In genomic region chr16:85062728-85063336, GRCh38 we compare ENCODE assay signal across 29 cellular contexts. TPM values are rescaled to one million over a fixed set of nuclear protein-coding genes. Genes with fewer than 3 reads are reported as not detected.
DNase-seq lines count a peak whose midpoint lies in the region; ATAC-seq, FAIRE-seq and TF ChIP-seq lines count a peak whose summit lies in the region.
"Had no signal": no experiment of that assay in that cellular context is flagged by ENCODE, and none has a peak within 500 bp of the region (broad histone marks: within the 10 kb centered on the region; RNA-seq: fewer than 3 reads in every experiment).

No MANE protein-coding gene starts in this region.

- H3K9me3 ChIP-seq in right lobe of liver: no peaks in the 10 kb centered on the region
- H3K9me3 ChIP-seq in HepG2 (ENCODE audit: low read length): no peaks in the 10 kb centered on the region
- H3K9me3 ChIP-seq in mucosa of descending colon: no peaks in the 10 kb centered on the region
- H3K9me3 ChIP-seq: left ventricle myocardium inferior, psoas muscle, testis had no signal

- peak overlapping the region in 2 of 5 experiments; percentile 32 to 46 for H3K4me3 Mint-ChIP-seq in brain
- H3K4me3 Mint-ChIP-seq in activated naive CD4-positive, alpha-beta T cell treated with anti-CD3 and anti-CD28 coated beads, Interleukin-2, amount 10 ng/mL, durations not matched to agents 7 days and 5 days: no peak overlapping the region
- H3K4me3 Mint-ChIP-seq: activated CD8-positive, alpha-beta T cell treated with anti-CD3 and anti-CD28 coated beads, Interleukin-2, amount 10 ng/mL, durations not matched to agents 7 days and 5 days; stimulated activated naive B cell treated with anti-CD40 and anti-IgM and Interleukin-4, amounts not matched to agents 10 μg/mL and 1 μg/mL and 100 μg/mL, for 72 hours had no signal

- no peak overlapping the region for H2AFZ ChIP-seq in HepG2 (ENCODE audit: low read length)

- H3K36me3 ChIP-seq in right lobe of liver (peaks cover 0 to 3% (median 0%) of the 10 kb centered on the region in 4 donors), HepG2 (replicated peaks in 1 of 2; ENCODE audit: control insufficient read depth in 1 of 2, insufficient read depth in 2 of 2, low read length in 2 of 2) (no peaks in the 10 kb centered on the region), mucosa of descending colon (ENCODE audit: low read depth) (no peaks in the 10 kb centered on the region)

- H3K9me3 Mint-ChIP-seq in brain: no peaks in the 10 kb centered on the region
- H3K9me3 Mint-ChIP-seq in activated naive CD4-positive, alpha-beta T cell treated with anti-CD3 and anti-CD28 coated beads, Interleukin-2, amount 10 ng/mL, durations not matched to agents 7 days and 5 days: no peaks in the 10 kb centered on the region
- H3K9me3 Mint-ChIP-seq: immature natural killer cell; stimulated activated naive B cell treated with anti-CD40 and anti-IgM and Interleukin-4, amounts not matched to agents 10 μg/mL and 1 μg/mL and 100 μg/mL, for 72 hours had no signal

- TF ChIP-seq CTCF in right lobe of liver (IDR thresholded peaks at IDR 0.05): no peak
- TF ChIP-seq CTCF in HepG2 (CRISPR knock-in tag; IDR thresholded peaks at IDR 0.05): no peak
- TF ChIP-seq CTCF in brain (conservative IDR thresholded peaks at IDR 0.05): no peak
- no peak for TF ChIP-seq CTCF in mucosa of descending colon (IDR thresholded peaks at IDR 0.05)

- POLR2A ChIA-PET in HepG2 (lab: Yijun Ruan, JAX): no interaction called here

- FAIRE-seq in HepG2 (lab: Jason Lieb, UNC): no peak
- FAIRE-seq: D721Med, small intestine had no signal

- intact Hi-C loops in right lobe of liver (cut with DNase I): no loop called here
- intact Hi-C loops in HepG2 (cut with micrococcal nuclease; ENCODE audit: unreplicated experiment): no loop called here
- intact Hi-C loops in mucosa of descending colon (cut with DNase I, micrococcal nuclease): no loop called here

- WGBS in right lobe of liver (ENCODE audit: insufficient coverage, low coverage, low lambda C conversion rate, missing lambda C conversion rate): 100% methylated on average over 2 of the region's 18 CpGs
- WGBS in HepG2 (ENCODE audit: low lambda C conversion rate): 66% methylated on average over 17 of the region's 18 CpGs

- H3K27me3 ChIP-seq in right lobe of liver (no peaks in the 10 kb centered on the region), HepG2 (ENCODE audit: control insufficient read depth in 1 of 2, insufficient read depth in 2 of 2, low read length in 2 of 2) (peaks cover 9 to 38% of the 10 kb centered on the region in 2 experiments; a peak in 4 of 5 replicates)
- H3K27me3 ChIP-seq: testis had no signal

- H3K27ac ChIP-seq in right lobe of liver: no peak overlapping the region
- H3K27ac ChIP-seq in HepG2 (ENCODE audit: extremely low read length, insufficient read depth, low read length): no peak overlapping the region
- H3K27ac ChIP-seq: KMS-11, left ventricle myocardium inferior, psoas muscle, testis had no signal

- no peak overlapping the region for H3K4me3 ChIP-seq in right lobe of liver
- H3K4me3 ChIP-seq in HepG2 (replicated peaks in 1 of 3; ENCODE audit: insufficient read depth in 1 of 3, low read depth in 2 of 3, low read length in 3 of 3): no peak overlapping the region
- H3K4me3 ChIP-seq in mucosa of descending colon: no peak overlapping the region
- H3K4me3 ChIP-seq: left ventricle myocardium inferior, psoas muscle, testis had no signal

- peaks cover 21% of the 10 kb centered on the region for H3K4me1 Mint-ChIP-seq in brain
- peaks cover 2% of the 10 kb centered on the region for H3K4me1 Mint-ChIP-seq in activated naive CD4-positive, alpha-beta T cell treated with anti-CD3 and anti-CD28 coated beads, Interleukin-2, amount 10 ng/mL, durations not matched to agents 7 days and 5 days

- no peak for TF ChIP-seq RAD21 in HepG2 (CRISPR knock-in tag; IDR thresholded peaks at IDR 0.05)

- H3K27me3 Mint-ChIP-seq in brain: peaks cover 4% of the 10 kb centered on the region
- no peaks in the 10 kb centered on the region for H3K27me3 Mint-ChIP-seq in activated naive CD4-positive, alpha-beta T cell treated with anti-CD3 and anti-CD28 coated beads, Interleukin-2, amount 10 ng/mL, durations not matched to agents 7 days and 5 days

- in situ Hi-C loops in HepG2 (cut with HindIII; ENCODE audit: extremely low pct_ligation_motif_present, low pct_unique_long_range_greater_than_20kb): no loop called here

- H3K4me1 ChIP-seq in right lobe of liver (peaks cover 0 to 7% (median 0%) of the 10 kb centered on the region in 4 donors), HepG2 (ENCODE audit: insufficient read depth, low read length) (no peaks in the 10 kb centered on the region), mucosa of descending colon (ENCODE audit: low read depth) (no peaks in the 10 kb centered on the region)
- H3K4me1 ChIP-seq: psoas muscle, testis had no signal

- no peak overlapping the region for H3K9ac ChIP-seq in HepG2 (ENCODE audit: insufficient read depth, low read depth, low read length)
- H3K9ac ChIP-seq: KMS-11 had no signal

- H4K20me1 ChIP-seq in HepG2 (ENCODE audit: insufficient read depth, low read length): no peaks in the 10 kb centered on the region

- TF ChIP-seq POLR2A in right lobe of liver (IDR thresholded peaks at IDR 0.05) (no peak), HepG2 (IDR thresholded peaks at IDR 0.05; ENCODE audit: insufficient read depth in 1 of 2, low read depth in 2 of 2, low read length in 2 of 2) (no peak)

- TF ChIP-seq EP300 in HepG2 (IDR thresholded peaks at IDR 0.05; ENCODE audit: low read depth in 2 of 2, low read length in 2 of 2) (no peak), HepG2 (CRISPR knock-in tag; IDR thresholded peaks at IDR 0.05; ENCODE audit: borderline replicate concordance) (no peak)

- no peaks in the 10 kb centered on the region for H3K79me2 ChIP-seq in HepG2 (ENCODE audit: insufficient read depth, low read length)

- CTCF ChIA-PET in HepG2 (lab: Yijun Ruan, JAX; ENCODE audit: low intra/inter-chr PET ratio, low total read pairs): no interaction called here
- CTCF ChIA-PET in activated naive CD4-positive, alpha-beta T cell treated with anti-CD3 and anti-CD28 coated beads, Interleukin-2, amount 10 ng/mL, durations not matched to agents 7 days and 5 days (lab: Charles Lee): no interaction called here

- peak; percentile 18 to 39 (median 22) for ATAC-seq in right lobe of liver
- ATAC-seq in HepG2: no peak
- ATAC-seq in mucosa of descending colon: peak; percentile 18
- ATAC-seq in HG03521 (IDR thresholded peaks at IDR 0.05; ENCODE audit: unreplicated experiment): no peak
- no peak for ATAC-seq in HG03342 (IDR thresholded peaks at IDR 0.05; ENCODE audit: unreplicated experiment)
- ATAC-seq: activated CD8-positive, alpha-beta T cell treated with anti-CD3 and anti-CD28 coated beads, Interleukin-2, amount 10 ng/mL, durations not matched to agents 7 days and 5 days; psoas muscle; SK-N-SH treated with all-trans-retinoic acid at 6 μM for 48 hours; stimulated activated naive B cell treated with anti-CD40 and anti-IgM and Interleukin-4, amounts not matched to agents 10 μg/mL and 1 μg/mL and 100 μg/mL, for 72 hours had no signal

- H3K27ac Mint-ChIP-seq in brain: peak overlapping the region in 3 of 5 experiments; percentile 67 to 94 (median 72)
- H3K27ac Mint-ChIP-seq in activated naive CD4-positive, alpha-beta T cell treated with anti-CD3 and anti-CD28 coated beads, Interleukin-2, amount 10 ng/mL, durations not matched to agents 7 days and 5 days: no peak overlapping the region
- H3K27ac Mint-ChIP-seq: activated CD8-positive, alpha-beta T cell treated with anti-CD3 and anti-CD28 coated beads, Interleukin-2, amount 10 ng/mL, durations not matched to agents 7 days and 5 days; immature natural killer cell; stimulated activated naive B cell treated with anti-CD40 and anti-IgM and Interleukin-4, amounts not matched to agents 10 μg/mL and 1 μg/mL and 100 μg/mL, for 72 hours had no signal

- H3K36me3 Mint-ChIP-seq in brain: peaks cover 24% of the 10 kb centered on the region
- H3K36me3 Mint-ChIP-seq in activated naive CD4-positive, alpha-beta T cell treated with anti-CD3 and anti-CD28 coated beads, Interleukin-2, amount 10 ng/mL, durations not matched to agents 7 days and 5 days: peaks cover under 1% of the 10 kb centered on the region

- DNase-seq in right lobe of liver: no peak
- DNase-seq in HepG2 (ENCODE audit: low spot score): no peak
- DNase-seq in mucosa of descending colon: no peak
- no peak for DNase-seq in activated naive CD4-positive, alpha-beta T cell treated with anti-CD3 and anti-CD28 coated beads, Interleukin-2, amount 10 ng/mL, durations not matched to agents 7 days and 5 days
- no peak for DNase-seq in activated effector memory CD4-positive, alpha-beta T cell treated with Interleukin-2 at 50 U/mL for 16 hours
- DNase-seq: activated CD8-positive, alpha-beta T cell treated with anti-CD3 and anti-CD28 coated beads, Interleukin-2, amount 10 ng/mL, durations not matched to agents 7 days and 5 days; activated naive CD4-positive, alpha-beta T cell; EL; immature natural killer cell; left ventricle myocardium inferior; NCI-H2171 treated with DMSO at 0.1 percent for 48 hours; NCI-H526 treated with DMSO at 0.1 percent for 48 hours; psoas muscle; RPMI8226; small intestine; stimulated activated CD4-positive, alpha-beta T cell treated with anti-CD3 and anti-CD28 coated beads, Interleukin-2, amount 100 ng/mL, for 48 hours; stimulated activated naive B cell treated with anti-CD40 and anti-IgM and Interleukin-4, amounts not matched to agents 10 μg/mL and 1 μg/mL and 100 μg/mL, for 72 hours; testis had no signal

- no TSS peak for BruUV-seq in HepG2 (replicated peaks; lab: Mats Ljungman, UMichigan)

- no peak overlapping the region for H3K4me2 ChIP-seq in HepG2 (ENCODE audit: low read depth, low read length)
- H3K4me2 ChIP-seq: KMS-11 had no signal

RNA-seq across cellular contexts. Expression of gene KIAA0513, which starts 35.2 kb away (rescaled TPM):
- total RNA-seq in right lobe of liver (1 to 10 TPM; 2.6 to 7.4 (median 4.7) TPM), HepG2 (2016; rRNA removed; fragmentation: Illumina TruSeq; extraction: Trizol) (1.5 and 1.8 TPM in 2 replicates), mucosa of descending colon (10 to 100 TPM; 31.9 to 36.5 (median 33.5) TPM)
- total RNA-seq in HepG2 (2016; cell fraction: cytosol; rRNA removed; fragmentation: Illumina TruSeq; extraction: Trizol; ENCODE audit: low read depth): 0.62 and 0.91 TPM in 2 replicates
- total RNA-seq in HepG2 (2016; cell fraction: insoluble cytoplasmic fraction; rRNA removed; fragmentation: Illumina TruSeq; extraction: Trizol): 1.5 and 1.7 TPM in 2 replicates
- 0.99 and 1.1 TPM in 2 replicates for total RNA-seq in HepG2 (2016; cell fraction: membrane; rRNA removed; fragmentation: Illumina TruSeq; extraction: Trizol)
- 0.75 and 1.6 TPM in 2 replicates for total RNA-seq in HepG2 (2016; cell fraction: nucleus; rRNA removed; fragmentation: Illumina TruSeq; extraction: Trizol)
- polyA plus RNA-seq in HepG2 (2011; rRNA removed) (1.8 and 2.4 TPM in 2 replicates), brain (ENCODE audit: insufficient read depth, low read depth, low replicate concordance) (18.2 TPM)
- 1.6 and 2.3 TPM in 2 replicates for polyA plus RNA-seq in HepG2 (2011; cell fraction: cytosol; rRNA removed)
- polyA plus RNA-seq in HepG2 (2011; cell fraction: nucleus; rRNA removed): 6.1 and 6.2 TPM in 2 replicates
- polyA plus RNA-seq in HepG2 (2012): 1.6 and 2.5 TPM in 2 replicates
- polyA plus RNA-seq in HepG2 (2016; cell fraction: cytosol; fragmentation: Illumina TruSeq; extraction: Trizol; ENCODE audit: low read depth): 0.47 and 1.2 TPM in 2 replicates
- polyA plus RNA-seq in HepG2 (2016; cell fraction: insoluble cytoplasmic fraction; fragmentation: Illumina TruSeq; extraction: Trizol; ENCODE audit: low read depth): 1.3 and 1.5 TPM in 2 replicates
- polyA plus RNA-seq in HepG2 (2016; cell fraction: membrane; fragmentation: Illumina TruSeq; extraction: Trizol; ENCODE audit: low read depth): 0.90 and 1.2 TPM in 2 replicates
- 1.4 and 2.0 TPM in 2 replicates for polyA plus RNA-seq in HepG2 (2016; cell fraction: nucleus; fragmentation: Illumina TruSeq; extraction: Trizol; ENCODE audit: insufficient read depth, low read depth)
- 1.2 and 3.4 TPM in 2 replicates for polyA minus RNA-seq in HepG2 (2011; rRNA and poly(A)+ RNA removed; ENCODE audit: low replicate concordance)
- polyA minus RNA-seq in HepG2 (2011; cell fraction: cytosol; rRNA and poly(A)+ RNA removed): 0.99 and 1.8 TPM in 2 replicates
- 3.6 and 5.5 TPM in 2 replicates for polyA minus RNA-seq in HepG2 (2011; cell fraction: nucleus; rRNA and poly(A)+ RNA removed)

RNA-seq across cellular contexts. Expression of gene CIBAR2, which starts 49.4 kb away (rescaled TPM):
- not detected for total RNA-seq in right lobe of liver
- not detected in 2 replicates for total RNA-seq in HepG2 (2016; rRNA removed; fragmentation: Illumina TruSeq; extraction: Trizol)
- not detected in 2 replicates for total RNA-seq in HepG2 (2016; cell fraction: cytosol; rRNA removed; fragmentation: Illumina TruSeq; extraction: Trizol; ENCODE audit: low read depth)
- not detected in 2 replicates for total RNA-seq in HepG2 (2016; cell fraction: insoluble cytoplasmic fraction; rRNA removed; fragmentation: Illumina TruSeq; extraction: Trizol)
- not detected in 2 replicates for total RNA-seq in HepG2 (2016; cell fraction: membrane; rRNA removed; fragmentation: Illumina TruSeq; extraction: Trizol)
- total RNA-seq in HepG2 (2016; cell fraction: nucleus; rRNA removed; fragmentation: Illumina TruSeq; extraction: Trizol): not detected in 2 replicates
- polyA plus RNA-seq in HepG2 (2011; rRNA removed): not detected in 2 replicates
- polyA plus RNA-seq in HepG2 (2011; cell fraction: cytosol; rRNA removed): not detected in 2 replicates
- not detected in 2 replicates for polyA plus RNA-seq in HepG2 (2011; cell fraction: nucleus; rRNA removed)
- polyA plus RNA-seq in HepG2 (2012): not detected in 2 replicates
- not detected in 2 replicates for polyA plus RNA-seq in HepG2 (2016; cell fraction: cytosol; fragmentation: Illumina TruSeq; extraction: Trizol; ENCODE audit: low read depth)
- not detected in 2 replicates for polyA plus RNA-seq in HepG2 (2016; cell fraction: insoluble cytoplasmic fraction; fragmentation: Illumina TruSeq; extraction: Trizol; ENCODE audit: low read depth)
- not detected in 2 replicates for polyA plus RNA-seq in HepG2 (2016; cell fraction: membrane; fragmentation: Illumina TruSeq; extraction: Trizol; ENCODE audit: low read depth)
- polyA plus RNA-seq in HepG2 (2016; cell fraction: nucleus; fragmentation: Illumina TruSeq; extraction: Trizol; ENCODE audit: insufficient read depth, low read depth): not detected in 2 replicates
- polyA minus RNA-seq in HepG2 (2011; rRNA and poly(A)+ RNA removed; ENCODE audit: low replicate concordance): not detected in 2 replicates
- polyA minus RNA-seq in HepG2 (2011; cell fraction: cytosol; rRNA and poly(A)+ RNA removed): not detected in 2 replicates
- not detected in 2 replicates for polyA minus RNA-seq in HepG2 (2011; cell fraction: nucleus; rRNA and poly(A)+ RNA removed)
- polyA plus RNA-seq in brain (ENCODE audit: insufficient read depth, low read depth, low replicate concordance): 2.4 TPM
- not detected for total RNA-seq in mucosa of descending colon
- total RNA-seq: A172; activated CD8-positive, alpha-beta T cell treated with anti-CD3 and anti-CD28 coated beads, Interleukin-2, amount 10 ng/mL, durations not matched to agents 7 days and 5 days; fibroblast of villous mesenchyme; H4; left ventricle myocardium inferior; mononuclear cell had no signal
- polyA plus RNA-seq: neural cell, psoas muscle had no signal

RNA-seq across cellular contexts. Expression of gene ZDHHC7, which starts 51.5 kb away (rescaled TPM):
- total RNA-seq in right lobe of liver: 10 to 100 TPM; 10.7 to 27.5 (median 19.0) TPM
- 39.6 and 46.8 TPM in 2 replicates for total RNA-seq in HepG2 (2016; rRNA removed; fragmentation: Illumina TruSeq; extraction: Trizol)
- total RNA-seq in HepG2 (2016; cell fraction: cytosol; rRNA removed; fragmentation: Illumina TruSeq; extraction: Trizol; ENCODE audit: low read depth): 7.0 and 8.2 TPM in 2 replicates
- 36.4 and 48.1 TPM in 2 replicates for total RNA-seq in HepG2 (2016; cell fraction: insoluble cytoplasmic fraction; rRNA removed; fragmentation: Illumina TruSeq; extraction: Trizol)
- total RNA-seq in HepG2 (2016; cell fraction: membrane; rRNA removed; fragmentation: Illumina TruSeq; extraction: Trizol): 31.2 and 33.2 TPM in 2 replicates
- 34.5 and 37.8 TPM in 2 replicates for total RNA-seq in HepG2 (2016; cell fraction: nucleus; rRNA removed; fragmentation: Illumina TruSeq; extraction: Trizol)
- polyA plus RNA-seq in HepG2 (2011; rRNA removed): 67.6 and 79.2 TPM in 2 replicates
- 96.7 and 128 TPM in 2 replicates for polyA plus RNA-seq in HepG2 (2011; cell fraction: cytosol; rRNA removed)
- polyA plus RNA-seq in HepG2 (2011; cell fraction: nucleus; rRNA removed): 127 and 132 TPM in 2 replicates
- polyA plus RNA-seq in HepG2 (2012): 56.5 and 63.5 TPM in 2 replicates
- 4.1 and 4.9 TPM in 2 replicates for polyA plus RNA-seq in HepG2 (2016; cell fraction: cytosol; fragmentation: Illumina TruSeq; extraction: Trizol; ENCODE audit: low read depth)
- 35.0 and 37.7 TPM in 2 replicates for polyA plus RNA-seq in HepG2 (2016; cell fraction: insoluble cytoplasmic fraction; fragmentation: Illumina TruSeq; extraction: Trizol; ENCODE audit: low read depth)
- 18.0 and 19.5 TPM in 2 replicates for polyA plus RNA-seq in HepG2 (2016; cell fraction: membrane; fragmentation: Illumina TruSeq; extraction: Trizol; ENCODE audit: low read depth)
- polyA plus RNA-seq in HepG2 (2016; cell fraction: nucleus; fragmentation: Illumina TruSeq; extraction: Trizol; ENCODE audit: insufficient read depth, low read depth): 57.2 and 68.7 TPM in 2 replicates
- polyA minus RNA-seq in HepG2 (2011; rRNA and poly(A)+ RNA removed; ENCODE audit: low replicate concordance): 49.1 and 145 TPM in 2 replicates
- polyA minus RNA-seq in HepG2 (2011; cell fraction: cytosol; rRNA and poly(A)+ RNA removed): 43.3 and 54.9 TPM in 2 replicates
- polyA minus RNA-seq in HepG2 (2011; cell fraction: nucleus; rRNA and poly(A)+ RNA removed): 53.7 and 58.9 TPM in 2 replicates
- polyA plus RNA-seq in brain (ENCODE audit: insufficient read depth, low read depth, low replicate concordance): 18.0 TPM
- 10 to 100 TPM; 69.8 to 96.1 (median 78.7) TPM for total RNA-seq in mucosa of descending colon

Comparison
In these comparisons a context has a peak if more than half of its experiments do, and no peak if none do; other contexts are left out.
1. ATAC-seq: peak in right lobe of liver (4 of 4) and mucosa of descending colon (single experiment); none in HepG2 (single experiment), HG03521 (single experiment) and HG03342 (single experiment).